ENCODE assay signal across 13 cellular contexts in genomic region chr3:165193392-165194268, GRCh38. TPM values are rescaled to one million over a fixed set of nuclear protein-coding genes. Genes with fewer than 3 reads are reported as not detected.
DNase-seq lines count a peak whose midpoint lies in the region; ATAC-seq and TF ChIP-seq lines count a peak whose summit lies in the region.
"Had no signal": no experiment of that assay in that cellular context is flagged by ENCODE, and none has a peak within 500 bp of the region (broad histone marks: within the 10 kb centered on the region; RNA-seq: fewer than 3 reads in every experiment).

No MANE protein-coding gene starts in this region.

- TF ChIP-seq CTCF in Panc1 (IDR thresholded peaks at IDR 0.05) (no peak), osteocyte (IDR thresholded peaks at IDR 0.05) (no peak)

- peaks cover 19% of the 10 kb centered on the region for H3K4me1 ChIP-seq in Panc1 (ENCODE audit: control insufficient read depth, insufficient read depth, low read length)
- peaks cover 4 to 10% of the 10 kb centered on the region in 2 donors for H3K4me1 ChIP-seq in aorta (ENCODE audit: control insufficient read depth in 1 of 2, insufficient read depth in 2 of 2, low read length in 2 of 2)

- H3K9me3 ChIP-seq in Panc1 (ENCODE audit: control insufficient read depth, insufficient read depth, low read depth, low read length) (no peaks in the 10 kb centered on the region), aorta (ENCODE audit: control insufficient read depth, low read length) (no peaks in the 10 kb centered on the region)

- H3K4me1 Mint-ChIP-seq in osteocyte (ENCODE audit: unreplicated experiment): peaks cover 41% of the 10 kb centered on the region

- no peaks in the 10 kb centered on the region for H3K36me3 ChIP-seq in Panc1 (ENCODE audit: control insufficient read depth, insufficient read depth, low read length)
- no peaks in the 10 kb centered on the region for H3K36me3 ChIP-seq in aorta (ENCODE audit: control insufficient read depth in 1 of 2, insufficient read depth in 2 of 2, low read length in 1 of 2)

- WGBS in aorta, 2 donors: 1 to 2% methylated on average over 18 of the region's 18 CpGs

- H3K9me3 Mint-ChIP-seq in osteocyte (ENCODE audit: unreplicated experiment): no peaks in the 10 kb centered on the region

- intact Hi-C loops in Panc1 (cut with micrococcal nuclease; ENCODE audit: unreplicated experiment) (no loop called here), aorta (cut with DNase I) (no loop called here)

- peaks cover 43% of the 10 kb centered on the region for H3K27me3 ChIP-seq in Panc1 (ENCODE audit: control insufficient read depth, insufficient read depth, low read length)
- peaks cover 0 to 6% of the 10 kb centered on the region in 2 donors for H3K27me3 ChIP-seq in aorta (ENCODE audit: control insufficient read depth in 1 of 2, insufficient read depth in 2 of 2, low read length in 1 of 2)

- no peak overlapping the region for H3K27ac ChIP-seq in Panc1 (ENCODE audit: low read length)
- no peak overlapping the region for H3K27ac ChIP-seq in aorta (ENCODE audit: low read depth in 1 of 2, low read length in 2 of 2)

- DNase-seq in G401 (ENCODE audit: low spot score): peak; percentile 78
- DNase-seq in Panc1 (ENCODE audit: low read depth, low spot score): no peak
- peak; percentile 11 for DNase-seq in globus pallidus (ENCODE audit: low spot score)
- no peak for DNase-seq in osteocyte (ENCODE audit: extremely low spot score, unreplicated experiment)
- DNase-seq in UCSD-AML1 (lab: John Stamatoyannopoulos, UW; ENCODE audit: unreplicated experiment): no peak
- DNase-seq in aorta: no peak
- no peak for DNase-seq in A172 (ENCODE audit: low spot score)
- DNase-seq: activated CD4-positive, alpha-beta T cell treated with anti-CD3 and anti-CD28 coated beads, Interleukin-2, amount 50 U/mL, for 1 hour; activated naive CD4-positive, alpha-beta T cell treated with Interleukin-2 at 50 U/mL for 16 hours; HCEC 1CT; NCI-H774 had no signal

- H3K4me3 Mint-ChIP-seq in osteocyte (ENCODE audit: unreplicated experiment): peak overlapping the region; percentile 77

- no peak for ATAC-seq in Panc1
- ATAC-seq in GM21576 (IDR thresholded peaks at IDR 0.05; ENCODE audit: unreplicated experiment): no peak
- ATAC-seq in aorta (ENCODE audit: low FRiP score): no peak

- CTCF ChIA-PET in Panc1 (lab: Charles Lee): interaction anchor here (0.5 to 0.6 kb wide), 2 partner anchors 13 to 582 kb away, joined by 3 read pairs; no protein-coding TSS in a partner anchor

- no peak overlapping the region for H3K27ac Mint-ChIP-seq in osteocyte (ENCODE audit: unreplicated experiment)

- no TSS peak for BruUV-seq in Panc1 (replicated peaks; lab: Mats Ljungman, UMichigan)

- peaks cover 76% of the 10 kb centered on the region for H3K27me3 Mint-ChIP-seq in osteocyte (ENCODE audit: unreplicated experiment)

- H3K4me3 ChIP-seq in Panc1 (ENCODE audit: low read depth in 2 of 2, low read length in 2 of 2): peak overlapping the region; percentile 8 to 32; a peak in 3 of 4 replicates
- H3K4me3 ChIP-seq in aorta (ENCODE audit: low read length in 2 of 2): peak overlapping the region in 1 of 2 donors; percentile 44

- in situ Hi-C loops in G401 (cut with HindIII; ENCODE audit: low sequenced_read_pairs): no loop called here
- in situ Hi-C loops in Panc1 (cut with HindIII; ENCODE audit: low pct_unique_long_range_greater_than_20kb, low sequenced_read_pairs): no loop called here

- H3K36me3 Mint-ChIP-seq in osteocyte (ENCODE audit: unreplicated experiment): no peaks in the 10 kb centered on the region

- POLR2A ChIA-PET in Panc1 (lab: Charles Lee): no interaction called here

RNA-seq across cellular contexts. Expression of gene SLITRK3, which starts 2.6 kb away (rescaled TPM):
- total RNA-seq in G401 (2014; rRNA removed; shearing (Covaris generic)): not detected in 2 replicates
- not detected for total RNA-seq in Panc1 (2021; ENCODE audit: unreplicated experiment)
- not detected for polyA plus RNA-seq in Panc1 (2012; ENCODE audit: insufficient read length)
- total RNA-seq in osteocyte: 0.27 and 0.37 TPM in 2 replicates
- total RNA-seq in aorta: under 1 TPM; 0.24 to 0.26 TPM
- polyA plus RNA-seq in aorta: under 1 TPM in 1 of 2 donors, not detected in 1; 0.03 TPM
- total RNA-seq in A172 (2014; rRNA removed; shearing (Covaris generic)): 0.03 and 0.10 TPM in 2 replicates
- total RNA-seq: endothelial cell of umbilical vein had no signal
- polyA plus RNA-seq: endothelial cell of umbilical vein had no signal

Comparison
In these comparisons a context has a peak if more than half of its experiments do, and no peak if none do; other contexts are left out.
1. DNase-seq: peak in G401 (single experiment) and globus pallidus (single experiment); none in Panc1 (single experiment), osteocyte (single experiment), UCSD-AML1 (single experiment), aorta (0 of 2) and A172 (single experiment).